18 cellular contexts compared by ENCODE assay signal in the genomic region with DNA sequence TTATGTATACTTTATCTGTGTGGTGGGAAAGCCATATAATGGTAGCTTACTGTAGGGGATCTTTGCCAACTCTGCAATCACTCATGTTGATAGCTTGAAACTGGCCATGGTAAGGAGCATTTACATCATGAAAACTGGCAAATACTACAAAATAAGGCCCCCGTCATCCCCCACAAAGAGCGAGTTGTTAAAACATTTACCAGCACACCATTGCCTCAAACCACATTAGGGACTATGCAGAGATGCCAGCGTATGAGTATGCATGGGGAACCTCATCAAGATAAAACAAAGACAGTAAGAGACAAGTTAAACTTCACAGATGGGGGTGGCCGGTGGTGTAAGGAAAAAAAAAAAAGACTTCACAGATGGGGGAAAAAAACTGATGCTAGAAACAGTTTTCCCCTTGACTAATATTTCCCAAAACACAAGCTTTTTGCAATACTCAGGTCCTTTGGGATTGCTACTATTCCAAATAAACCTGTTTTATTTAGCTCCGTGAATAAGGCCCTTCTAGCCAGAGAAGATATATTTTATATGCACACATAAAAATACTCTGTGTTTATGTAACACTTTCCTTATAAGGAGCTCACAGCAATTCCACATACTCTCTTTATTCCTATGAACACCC.
A peak's percentile ranks its signal among the peaks of the same experiment; 100 is the strongest.
DNase-seq lines count a peak whose midpoint lies in the region; ATAC-seq and TF ChIP-seq lines count a peak whose summit lies in the region.
"Had no signal": no experiment of that assay in that cellular context is flagged by ENCODE, and none has a peak within 500 bp of the region (broad histone marks: within the 10 kb centered on the region; RNA-seq: fewer than 3 reads in every experiment).

No MANE protein-coding gene starts in this region.

- H3K4me3 Mint-ChIP-seq in MCF 10A (ENCODE audit: unreplicated experiment) (no peak overlapping the region), nephron (no peak overlapping the region)
- H3K4me3 Mint-ChIP-seq: CD4-positive, alpha-beta T cell had no signal

- no peak for ATAC-seq in HG02884 (IDR thresholded peaks at IDR 0.05; ENCODE audit: unreplicated experiment)

- POLR2A ChIA-PET in MCF 10A (lab: Yijun Ruan, JAX) = interaction anchor here (0.6 to 5.0 kb wide), 12 partner anchors 9 to 455 kb away, joined by 3 to 110 read pairs (median 8); no protein-coding TSS in a partner anchor

- WGBS in transverse colon (ENCODE audit: low coverage in 1 of 2), 2 donors = 49 to 53% methylated on average over 4 to 5 of the region's 5 CpGs

- H3K27ac ChIP-seq in breast epithelium (peak overlapping the region; percentile 10 to 67), coronary artery (peak overlapping the region; percentile 73 to 80), transverse colon (peak overlapping the region; percentile 73 to 83 (median 78)), SJCRH30 (no peak overlapping the region)
- H3K27ac ChIP-seq: body of pancreas had no signal

- no peaks in the 10 kb centered on the region for H3K9me3 ChIP-seq in breast epithelium
- no peaks in the 10 kb centered on the region for H3K9me3 ChIP-seq in transverse colon
- H3K9me3 ChIP-seq in SJCRH30 (replicated peaks) = no peaks in the 10 kb centered on the region
- H3K9me3 ChIP-seq: body of pancreas, ovary had no signal

- CTCF ChIA-PET in MCF 10A (lab: Yijun Ruan, JAX) = interaction anchor here (1.0 to 1.8 kb wide), 2 partner anchors 29 to 395 kb away, joined by 5 read pairs; no protein-coding TSS in a partner anchor

- no peaks in the 10 kb centered on the region for H3K36me3 Mint-ChIP-seq in MCF 10A (ENCODE audit: insufficient read depth, unreplicated experiment)
- H3K36me3 Mint-ChIP-seq in nephron (ENCODE audit: low read depth) = no peaks in the 10 kb centered on the region

- no peaks in the 10 kb centered on the region for H3K9me3 Mint-ChIP-seq in MCF 10A (ENCODE audit: unreplicated experiment)
- no peaks in the 10 kb centered on the region for H3K9me3 Mint-ChIP-seq in nephron
- H3K9me3 Mint-ChIP-seq: CD4-positive, alpha-beta T cell had no signal

- no peak for DNase-seq in breast epithelium (ENCODE audit: low spot score in 2 of 2)
- no peak for DNase-seq in MCF 10A (ENCODE audit: unreplicated experiment)
- peak; percentile 57 for DNase-seq in coronary artery (ENCODE audit: low spot score)
- no peak for DNase-seq in transverse colon
- no peak for DNase-seq in SJCRH30
- no peak for DNase-seq in mucosa of gallbladder (ENCODE audit: low spot score)
- DNase-seq: ACHN; activated gamma-delta T cell; CD4-positive, alpha-beta T cell; effector CD8-positive, alpha-beta T cell; glutamatergic neuron; H7; islet precursor cell; midbrain had no signal

- H3K27ac Mint-ChIP-seq in MCF 10A (ENCODE audit: low read depth, unreplicated experiment) (no peak overlapping the region), nephron (peak overlapping the region; percentile 11 to 95 (median 72))
- H3K27ac Mint-ChIP-seq: CD4-positive, alpha-beta T cell had no signal

- TF ChIP-seq CTCF in breast epithelium (IDR thresholded peaks at IDR 0.05) = no peak
- TF ChIP-seq CTCF in MCF 10A (IDR thresholded peaks at IDR 0.05; ENCODE audit: unreplicated experiment) = no peak
- TF ChIP-seq CTCF in coronary artery (IDR thresholded peaks at IDR 0.05) = no peak
- no peak for TF ChIP-seq CTCF in nephron (IDR thresholded peaks at IDR 0.05; ENCODE audit: unreplicated experiment in 3 of 3)
- no peak for TF ChIP-seq CTCF in transverse colon (IDR thresholded peaks at IDR 0.05)

- no peak for TF ChIP-seq EP300 in transverse colon (IDR thresholded peaks at IDR 0.05; ENCODE audit: low read depth)

- H3K27me3 ChIP-seq in breast epithelium (no peaks in the 10 kb centered on the region), transverse colon (no peaks in the 10 kb centered on the region), SJCRH30 (no peaks in the 10 kb centered on the region)
- H3K27me3 ChIP-seq: body of pancreas, ovary had no signal

- H3K36me3 ChIP-seq in breast epithelium = no peaks in the 10 kb centered on the region
- no peaks in the 10 kb centered on the region for H3K36me3 ChIP-seq in transverse colon
- no peaks in the 10 kb centered on the region for H3K36me3 ChIP-seq in SJCRH30
- H3K36me3 ChIP-seq: ovary had no signal

- H3K27me3 Mint-ChIP-seq in MCF 10A (ENCODE audit: insufficient read depth, unreplicated experiment) (no peaks in the 10 kb centered on the region), nephron (ENCODE audit: low read depth) (no peaks in the 10 kb centered on the region)

- BruUV-seq in MCF 10A (replicated peaks; lab: Mats Ljungman, UMichigan) = no TSS peak

- H3K4me3 ChIP-seq in breast epithelium (no peak overlapping the region), coronary artery (no peak overlapping the region), transverse colon (no peak overlapping the region), SJCRH30 (no peak overlapping the region)
- H3K4me3 ChIP-seq: body of pancreas, ovary had no signal

- peaks cover 75% of the 10 kb centered on the region for H3K4me1 Mint-ChIP-seq in MCF 10A (ENCODE audit: insufficient read depth, unreplicated experiment)
- peaks cover 78% of the 10 kb centered on the region for H3K4me1 Mint-ChIP-seq in nephron

- H3K4me1 ChIP-seq in breast epithelium (peaks cover 0 to 22% of the 10 kb centered on the region in 2 donors), transverse colon (peaks cover 14 to 74% (median 29%) of the 10 kb centered on the region in 4 donors), SJCRH30 (no peaks in the 10 kb centered on the region; the same call in 1 of the 2 replicates)

- TF ChIP-seq POLR2A in breast epithelium (IDR thresholded peaks at IDR 0.05) (no peak), transverse colon (IDR thresholded peaks at IDR 0.05) (no peak)

- in situ Hi-C loops in transverse colon (cut with MboI; ENCODE audit: low pct_ligation_motif_present in 1 of 4, low pct_unique_long_range_greater_than_20kb in 1 of 4, low sequenced_read_pairs in 3 of 4) = no loop called here

- intact Hi-C loops in breast epithelium (cut with DNase I; ENCODE audit: low total_unique reads) (no loop called here), MCF 10A (cut with micrococcal nuclease) (no loop called here), transverse colon (cut with DNase I; ENCODE audit: low total_unique reads) (loop anchor here (10.0 kb wide), 2 partner anchors 78 to 132 kb away; no protein-coding TSS in a partner anchor)
